In genomic region chr1:38032992-38033391, GRCh38 we compare ENCODE assay signal across 5 cellular contexts. TPM values are rescaled to one million over a fixed set of nuclear protein-coding genes. Genes with fewer than 3 reads are reported as not detected.
"Had no signal": no experiment of that assay in that cellular context is flagged by ENCODE, and none has a peak within 500 bp of the region (broad histone marks: within the 10 kb centered on the region; RNA-seq: fewer than 3 reads in every experiment).

No MANE protein-coding gene starts in this region.

RNA-seq across cellular contexts. Expression of gene POU3F1, which starts 13.6 kb away (rescaled TPM):
- total RNA-seq: PC-3, PC-9, Peyer's patch, RPMI7951 had no signal
- polyA plus RNA-seq: SK-N-SH had no signal
